ENCODE assay signal across 17 cellular contexts in genomic region chr1:23589506-23589872, GRCh38. TPM values are rescaled to one million over a fixed set of nuclear protein-coding genes. Genes with fewer than 3 reads are reported as not detected.
DNase-seq lines count a peak whose midpoint lies in the region; ATAC-seq, FAIRE-seq and TF ChIP-seq lines count a peak whose summit lies in the region.
"Had no signal": no experiment of that assay in that cellular context is flagged by ENCODE, and none has a peak within 500 bp of the region (broad histone marks: within the 10 kb centered on the region; RNA-seq: fewer than 3 reads in every experiment).

No MANE protein-coding gene starts in this region.

- CTCF ChIA-PET in CD8-positive, alpha-beta T cell (lab: Charles Lee) = interaction anchor here (15.6 kb wide), 1 partner anchor 45 kb away, joined by 207 read pairs; no protein-coding TSS in a partner anchor

- H3K4me1 ChIP-seq in mesodermal cell (ENCODE audit: control insufficient read depth, insufficient read depth, low read length, poor library complexity, severe bottlenecking) = peaks cover 45% of the 10 kb centered on the region
- peaks cover 43% of the 10 kb centered on the region for H3K4me1 ChIP-seq in CD8-positive, alpha-beta T cell (ENCODE audit: insufficient read depth, low read length)
- H3K4me1 ChIP-seq: adrenal gland, HAP-1 had no signal

- no peak overlapping the region for H3K4me3 Mint-ChIP-seq in activated T-helper 1 cell treated with anti-CD3 and anti-CD28 coated beads, Interleukin-12 subunit alpha, Interleukin-12 subunit beta, Interleukin-2, Interleukin-4 antibody, amounts not matched to agents 30 ng/mL and 10 ng/mL and 1 ng/mL, durations not matched to agents 14 hours and 24 hours and 36 hours
- no peak overlapping the region for H3K4me3 Mint-ChIP-seq in T-helper 2 cell treated with Interferon-gamma antibody and Interleukin-4, amounts not matched to agents 5 μg/mL and 100 μg/mL, for 36 hours
- no peak overlapping the region for H3K4me3 Mint-ChIP-seq in CD8-positive, alpha-beta T cell
- H3K4me3 Mint-ChIP-seq: activated CD4-positive, alpha-beta memory T cell treated with anti-CD3 and anti-CD28 coated beads, Interleukin-2, amount 10 ng/mL, durations not matched to agents 7 days and 5 days; type B pancreatic cell had no signal

- peak overlapping the region; percentile 33 for H3K27ac ChIP-seq in mesodermal cell (ENCODE audit: low read depth, low read length, severe bottlenecking)
- no peak overlapping the region for H3K27ac ChIP-seq in CD8-positive, alpha-beta T cell (ENCODE audit: low read depth, low read length)
- H3K27ac ChIP-seq: adrenal gland had no signal

- peak; percentile 27 for DNase-seq in ACHN
- DNase-seq in GM12892 (ENCODE audit: insufficient read length) = no peak
- DNase-seq in activated T-helper 1 cell treated with anti-CD3 and anti-CD28 coated beads, Interleukin-12 subunit alpha, Interleukin-12 subunit beta, Interleukin-2, Interleukin-4 antibody, amounts not matched to agents 30 ng/mL and 10 ng/mL and 1 ng/mL, durations not matched to agents 14 hours and 24 hours and 36 hours (ENCODE audit: low spot score) = no peak
- no peak for DNase-seq in T-helper 2 cell treated with Interferon-gamma antibody and Interleukin-4, amounts not matched to agents 5 μg/mL and 100 μg/mL, for 36 hours (ENCODE audit: low spot score)
- no peak for DNase-seq in CD8-positive, alpha-beta T cell
- DNase-seq in NCI-H524 treated with DMSO at 0.1 percent for 48 hours (lab: John Stamatoyannopoulos, UW) = no peak
- DNase-seq in NCI-H2196 treated with DMSO at 0.1 percent for 48 hours (lab: John Stamatoyannopoulos, UW; ENCODE audit: unreplicated experiment) = no peak
- DNase-seq: activated CD4-positive, alpha-beta memory T cell treated with anti-CD3 and anti-CD28 coated beads, Interleukin-2, amount 10 ng/mL, durations not matched to agents 7 days and 5 days; adrenal gland; effector memory CD4-positive, alpha-beta T cell; MM.1S; NCI-H1694 treated with DMSO at 0.1 percent for 48 hours; NCI-H345; spleen had no signal

- no peak for TF ChIP-seq CTCF in CD8-positive, alpha-beta T cell (IDR thresholded peaks at IDR 0.05)

- no peak for ATAC-seq in CD8-positive, alpha-beta T cell

- POLR2A ChIA-PET in CD8-positive, alpha-beta T cell (lab: Charles Lee) = interaction anchor here (0.9 kb wide), 1 partner anchor 11 kb away, joined by 4 read pairs; no protein-coding TSS in a partner anchor

- TF ChIP-seq POLR2A in GM12892 (IDR thresholded peaks at IDR 0.05; ENCODE audit: low read depth, low read length) = no peak

- H3K36me3 ChIP-seq in mesodermal cell (ENCODE audit: control insufficient read depth, insufficient read depth, low read length) = no peaks in the 10 kb centered on the region
- H3K36me3 ChIP-seq in CD8-positive, alpha-beta T cell (ENCODE audit: insufficient read depth, low read length) = no peaks in the 10 kb centered on the region
- H3K36me3 ChIP-seq: adrenal gland, HAP-1, spleen had no signal

- peaks cover 3% of the 10 kb centered on the region for H3K27me3 Mint-ChIP-seq in activated T-helper 1 cell treated with anti-CD3 and anti-CD28 coated beads, Interleukin-12 subunit alpha, Interleukin-12 subunit beta, Interleukin-2, Interleukin-4 antibody, amounts not matched to agents 30 ng/mL and 10 ng/mL and 1 ng/mL, durations not matched to agents 14 hours and 24 hours and 36 hours (ENCODE audit: insufficient read depth)
- H3K27me3 Mint-ChIP-seq in T-helper 2 cell treated with Interferon-gamma antibody and Interleukin-4, amounts not matched to agents 5 μg/mL and 100 μg/mL, for 36 hours (ENCODE audit: low read depth) = no peaks in the 10 kb centered on the region
- no peaks in the 10 kb centered on the region for H3K27me3 Mint-ChIP-seq in CD8-positive, alpha-beta T cell (ENCODE audit: low read depth)
- H3K27me3 Mint-ChIP-seq: type B pancreatic cell had no signal

- in situ Hi-C loops in ACHN (cut with HindIII; ENCODE audit: low pct_ligation_motif_present, low pct_unique_long_range_greater_than_20kb, low sequenced_read_pairs) = no loop called here

- no peak overlapping the region for H3K4me3 ChIP-seq in mesodermal cell (ENCODE audit: extremely low read depth, insufficient read depth, low read length, poor library complexity, severe bottlenecking)
- H3K4me3 ChIP-seq in CD8-positive, alpha-beta T cell (ENCODE audit: low read depth, low read length) = no peak overlapping the region
- H3K4me3 ChIP-seq: adrenal gland, HAP-1, spleen had no signal

- H3K36me3 Mint-ChIP-seq in activated T-helper 1 cell treated with anti-CD3 and anti-CD28 coated beads, Interleukin-12 subunit alpha, Interleukin-12 subunit beta, Interleukin-2, Interleukin-4 antibody, amounts not matched to agents 30 ng/mL and 10 ng/mL and 1 ng/mL, durations not matched to agents 14 hours and 24 hours and 36 hours (ENCODE audit: low read depth) = no peaks in the 10 kb centered on the region
- no peaks in the 10 kb centered on the region for H3K36me3 Mint-ChIP-seq in T-helper 2 cell treated with Interferon-gamma antibody and Interleukin-4, amounts not matched to agents 5 μg/mL and 100 μg/mL, for 36 hours (ENCODE audit: low read depth)
- no peaks in the 10 kb centered on the region for H3K36me3 Mint-ChIP-seq in CD8-positive, alpha-beta T cell
- H3K36me3 Mint-ChIP-seq: type B pancreatic cell had no signal

- WGBS in mesodermal cell (ENCODE audit: insufficient coverage in 2 of 2), 2 experiments = 85 to 86% methylated on average over 4 to 5 of the region's 5 CpGs

- peak; percentile 9 for FAIRE-seq in GM12892 (lab: Jason Lieb, UNC)

- no peaks in the 10 kb centered on the region for H3K27me3 ChIP-seq in CD8-positive, alpha-beta T cell (ENCODE audit: insufficient read depth, low read length)
- H3K27me3 ChIP-seq: adrenal gland, spleen had no signal

- no peaks in the 10 kb centered on the region for H3K9me3 Mint-ChIP-seq in activated T-helper 1 cell treated with anti-CD3 and anti-CD28 coated beads, Interleukin-12 subunit alpha, Interleukin-12 subunit beta, Interleukin-2, Interleukin-4 antibody, amounts not matched to agents 30 ng/mL and 10 ng/mL and 1 ng/mL, durations not matched to agents 14 hours and 24 hours and 36 hours
- no peaks in the 10 kb centered on the region for H3K9me3 Mint-ChIP-seq in T-helper 2 cell treated with Interferon-gamma antibody and Interleukin-4, amounts not matched to agents 5 μg/mL and 100 μg/mL, for 36 hours
- no peaks in the 10 kb centered on the region for H3K9me3 Mint-ChIP-seq in CD8-positive, alpha-beta T cell
- H3K9me3 Mint-ChIP-seq: activated CD4-positive, alpha-beta memory T cell treated with anti-CD3 and anti-CD28 coated beads, Interleukin-2, amount 10 ng/mL, durations not matched to agents 7 days and 5 days; type B pancreatic cell had no signal

- peak overlapping the region; percentile 35 for H3K27ac Mint-ChIP-seq in activated T-helper 1 cell treated with anti-CD3 and anti-CD28 coated beads, Interleukin-12 subunit alpha, Interleukin-12 subunit beta, Interleukin-2, Interleukin-4 antibody, amounts not matched to agents 30 ng/mL and 10 ng/mL and 1 ng/mL, durations not matched to agents 14 hours and 24 hours and 36 hours
- no peak overlapping the region for H3K27ac Mint-ChIP-seq in T-helper 2 cell treated with Interferon-gamma antibody and Interleukin-4, amounts not matched to agents 5 μg/mL and 100 μg/mL, for 36 hours
- no peak overlapping the region for H3K27ac Mint-ChIP-seq in CD8-positive, alpha-beta T cell
- H3K27ac Mint-ChIP-seq: activated CD4-positive, alpha-beta memory T cell treated with anti-CD3 and anti-CD28 coated beads, Interleukin-2, amount 10 ng/mL, durations not matched to agents 7 days and 5 days had no signal

- intact Hi-C loops in activated T-helper 1 cell treated with anti-CD3 and anti-CD28 coated beads, Interleukin-12 subunit alpha, Interleukin-12 subunit beta, Interleukin-2, Interleukin-4 antibody, amounts not matched to agents 30 ng/mL and 10 ng/mL and 1 ng/mL, durations not matched to agents 14 hours and 24 hours and 36 hours (cut with micrococcal nuclease) = no loop called here
- intact Hi-C loops in CD8-positive, alpha-beta T cell (cut with DNase I, micrococcal nuclease) = no loop called here

- H3K9me3 ChIP-seq in mesodermal cell (ENCODE audit: control insufficient read depth, low read length) = no peaks in the 10 kb centered on the region
- no peaks in the 10 kb centered on the region for H3K9me3 ChIP-seq in CD8-positive, alpha-beta T cell (ENCODE audit: low read length)
- H3K9me3 ChIP-seq: adrenal gland, HAP-1, spleen had no signal

- H3K4me1 Mint-ChIP-seq in activated T-helper 1 cell treated with anti-CD3 and anti-CD28 coated beads, Interleukin-12 subunit alpha, Interleukin-12 subunit beta, Interleukin-2, Interleukin-4 antibody, amounts not matched to agents 30 ng/mL and 10 ng/mL and 1 ng/mL, durations not matched to agents 14 hours and 24 hours and 36 hours (ENCODE audit: low read depth) = peaks cover 41% of the 10 kb centered on the region
- peaks cover 27% of the 10 kb centered on the region for H3K4me1 Mint-ChIP-seq in T-helper 2 cell treated with Interferon-gamma antibody and Interleukin-4, amounts not matched to agents 5 μg/mL and 100 μg/mL, for 36 hours (ENCODE audit: low read depth)
- H3K4me1 Mint-ChIP-seq in CD8-positive, alpha-beta T cell (ENCODE audit: low read depth) = peaks cover 46% of the 10 kb centered on the region

RNA-seq across cellular contexts. Expression of gene ID3, which starts 30.2 kb away (rescaled TPM):
- polyA plus RNA-seq in GM12892 (2012; ENCODE audit: missing spikeins) = 101 TPM
- 20.8 and 22.9 TPM in 2 replicates for total RNA-seq in activated T-helper 1 cell treated with anti-CD3 and anti-CD28 coated beads, Interleukin-12 subunit alpha, Interleukin-12 subunit beta, Interleukin-2, Interleukin-4 antibody, amounts not matched to agents 30 ng/mL and 10 ng/mL and 1 ng/mL, durations not matched to agents 14 hours and 24 hours and 36 hours
- polyA plus RNA-seq in mesodermal cell (2013, experiment 1 of 2) = 1,122 TPM
- polyA plus RNA-seq in mesodermal cell (2013, experiment 2 of 2) = 943 TPM
- total RNA-seq in CD8-positive, alpha-beta T cell = 10 to 100 TPM; 44.2 to 48.1 TPM

RNA-seq across cellular contexts. Expression of gene E2F2, which starts 58.5 kb away (rescaled TPM):
- 2.0 TPM for polyA plus RNA-seq in GM12892 (2012; ENCODE audit: missing spikeins)
- 32.0 and 33.5 TPM in 2 replicates for total RNA-seq in activated T-helper 1 cell treated with anti-CD3 and anti-CD28 coated beads, Interleukin-12 subunit alpha, Interleukin-12 subunit beta, Interleukin-2, Interleukin-4 antibody, amounts not matched to agents 30 ng/mL and 10 ng/mL and 1 ng/mL, durations not matched to agents 14 hours and 24 hours and 36 hours
- polyA plus RNA-seq in mesodermal cell (2013, experiment 1 of 2) = 1.1 TPM
- polyA plus RNA-seq in mesodermal cell (2013, experiment 2 of 2) = 0.96 TPM
- under 1 TPM; 0.19 to 0.38 TPM for total RNA-seq in CD8-positive, alpha-beta T cell

Comparison
In these comparisons a context has a peak if more than half of its experiments do, and no peak if none do; other contexts are left out.
1. RNA of gene E2F2, which starts 58.5 kb away (total RNA-seq): 32.0 to 33.5 TPM in activated T-helper 1 cell treated with anti-CD3 and anti-CD28 coated beads, Interleukin-12 subunit alpha, Interleukin-12 subunit beta, Interleukin-2, Interleukin-4 antibody, amounts not matched to agents 30 ng/mL and 10 ng/mL and 1 ng/mL, durations not matched to agents 14 hours and 24 hours and 36 hours; 0.19 to 0.38 TPM in CD8-positive, alpha-beta T cell; every median in the first group is over 10 times any median in the second.